1 cellular context compared by ENCODE assay signal in the genomic region with DNA sequence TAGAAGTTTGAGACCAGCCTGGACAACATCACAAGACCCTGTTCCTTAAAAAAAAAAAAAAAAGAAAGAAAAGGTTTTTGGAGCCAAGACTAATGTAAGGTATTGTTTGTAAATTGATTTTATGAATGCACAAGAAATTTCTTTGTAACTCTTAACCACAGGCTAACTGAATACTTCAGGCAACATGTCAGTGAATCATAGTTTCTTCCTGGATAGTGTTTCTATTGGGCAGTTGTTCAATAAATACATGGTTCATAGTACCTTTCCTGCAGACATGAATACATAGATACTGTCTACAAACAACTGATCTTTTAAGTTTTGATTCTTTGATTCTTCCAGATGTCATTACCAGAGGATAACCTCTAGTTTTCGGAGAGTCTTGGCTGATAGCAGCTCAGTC.
TF ChIP-seq lines count a peak whose summit lies in the region.

No MANE protein-coding gene starts in this region.

TF ChIP-seq in endothelial cell of umbilical vein, 7 proteins besides CTCF, POLR2A, EP300 and RAD21:
- TF ChIP-seq FOS (IDR thresholded peaks at IDR 0.05; ENCODE audit: borderline replicate concordance, insufficient read depth, low read length): peak; percentile 37
- no peak for TF ChIP-seq GATA2 (IDR thresholded peaks at IDR 0.05; ENCODE audit: insufficient read depth, insufficient read length, low read depth, low read length)
- TF ChIP-seq, protein P1, sequence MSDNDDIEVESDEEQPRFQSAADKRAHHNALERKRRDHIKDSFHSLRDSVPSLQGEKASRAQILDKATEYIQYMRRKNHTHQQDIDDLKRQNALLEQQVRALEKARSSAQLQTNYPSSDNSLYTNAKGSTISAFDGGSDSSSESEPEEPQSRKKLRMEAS (IDR thresholded peaks at IDR 0.05; ENCODE audit: insufficient read depth, insufficient read length): no peak
